In genomic region chr18:6785411-6785810, GRCh38 we compare ENCODE assay signal across 2 cellular contexts.
TF ChIP-seq lines count a peak whose summit lies in the region.

No MANE protein-coding gene starts in this region.

TF ChIP-seq in IMR-90, 13 proteins besides CTCF, POLR2A, EP300 and RAD21:
- no peak for TF ChIP-seq CEBPB (IDR thresholded peaks at IDR 0.05; ENCODE audit: low read depth, low read length)
- no peak for TF ChIP-seq NFE2L2 (IDR thresholded peaks at IDR 0.05; ENCODE audit: low read depth, low read length)
- TF ChIP-seq ELK1 (IDR thresholded peaks at IDR 0.05; ENCODE audit: borderline replicate concordance, low read depth, low read length), result no peak
- no peak for TF ChIP-seq USF2 (IDR thresholded peaks at IDR 0.05; ENCODE audit: low read depth, low read length)
- no peak for TF ChIP-seq RFX5 (IDR thresholded peaks at IDR 0.05; ENCODE audit: low read depth, low read length)
- TF ChIP-seq RCOR1 (IDR thresholded peaks at IDR 0.05; ENCODE audit: insufficient replicate concordance, low read length), result no peak
- TF ChIP-seq CHD1 (IDR thresholded peaks at IDR 0.05; ENCODE audit: low read depth, low read length), result no peak
- no peak for TF ChIP-seq MAFK (IDR thresholded peaks at IDR 0.05; ENCODE audit: low read depth, low read length)
- TF ChIP-seq FOS (IDR thresholded peaks at IDR 0.05; ENCODE audit: low read depth, low read length), result no peak
- TF ChIP-seq BHLHE40 (IDR thresholded peaks at IDR 0.05; ENCODE audit: low read depth, low read length), result no peak
- TF ChIP-seq MXI1 (IDR thresholded peaks at IDR 0.05; ENCODE audit: borderline replicate concordance, low read depth, low read length), result no peak
- no peak for TF ChIP-seq SMC3 (IDR thresholded peaks at IDR 0.05; ENCODE audit: low read depth, low read length)
- no peak for TF ChIP-seq MAZ (IDR thresholded peaks at IDR 0.05; ENCODE audit: borderline replicate concordance, low read depth, low read length)

TF ChIP-seq in GM23338, 12 proteins besides CTCF, POLR2A, EP300 and RAD21:
- TF ChIP-seq EZH2 (IDR thresholded peaks at IDR 0.05; ENCODE audit: low read depth, unreplicated experiment), result no peak
- no peak for TF ChIP-seq ZNF462 (CRISPR knock-in tag; IDR thresholded peaks at IDR 0.05)
- no peak for TF ChIP-seq EZH2phosphoT487 (IDR thresholded peaks at IDR 0.05; ENCODE audit: unreplicated experiment)
- TF ChIP-seq ZNF331 (CRISPR knock-in tag; IDR thresholded peaks at IDR 0.05; ENCODE audit: low read depth), result no peak
- no peak for TF ChIP-seq ETS1 (IDR thresholded peaks at IDR 0.05)
- no peak for TF ChIP-seq CREB1 (CRISPR knock-in tag; IDR thresholded peaks at IDR 0.05; ENCODE audit: low read depth)
- no peak for TF ChIP-seq STAT1 (IDR thresholded peaks at IDR 0.05; ENCODE audit: unreplicated experiment)
- TF ChIP-seq REST (IDR thresholded peaks at IDR 0.05; ENCODE audit: unreplicated experiment), result no peak
- TF ChIP-seq POLR2AphosphoS5 (IDR thresholded peaks at IDR 0.05; ENCODE audit: low read depth), result no peak
- no peak for TF ChIP-seq ZNF114 (CRISPR knock-in tag; IDR thresholded peaks at IDR 0.05)
- TF ChIP-seq NANOG (IDR thresholded peaks at IDR 0.05; ENCODE audit: borderline replicate concordance), result no peak
- TF ChIP-seq JUNB (IDR thresholded peaks at IDR 0.05; ENCODE audit: unreplicated experiment), result no peak
TF ChIP-seq in GM23338: peak in this region for 0.
